Comparison of ENCODE assay signal across 25 cellular contexts in the genomic region with DNA sequence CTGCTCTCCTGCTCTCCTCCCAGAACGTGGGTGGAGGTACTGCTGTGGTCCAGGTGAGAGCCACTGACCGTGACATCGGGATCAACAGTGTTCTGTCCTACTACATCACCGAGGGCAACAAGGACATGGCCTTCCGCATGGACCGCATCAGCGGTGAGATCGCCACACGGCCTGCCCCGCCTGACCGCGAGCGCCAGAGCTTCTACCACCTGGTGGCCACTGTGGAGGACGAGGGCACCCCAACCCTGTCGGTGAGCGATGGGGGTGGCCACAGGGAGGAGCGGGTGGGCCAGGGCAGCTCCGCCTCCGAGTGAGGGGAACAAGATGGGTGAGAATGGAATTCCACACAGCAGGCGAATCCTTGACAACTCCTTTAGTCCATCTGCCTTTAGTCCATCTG. TPM values are rescaled to one million over a fixed set of nuclear protein-coding genes. Genes with fewer than 3 reads are reported as not detected.
A peak's percentile ranks its signal among the peaks of the same experiment; 100 is the strongest.
DNase-seq lines count a peak whose midpoint lies in the region; ATAC-seq and TF ChIP-seq lines count a peak whose summit lies in the region.
"Had no signal": no experiment of that assay in that cellular context is flagged by ENCODE, and none has a peak within 500 bp of the region (broad histone marks: within the 10 kb centered on the region; RNA-seq: fewer than 3 reads in every experiment).

No MANE protein-coding gene starts in this region.

- H3K36me3 Mint-ChIP-seq in activated CD8-positive, alpha-beta memory T cell treated with anti-CD3 and anti-CD28 coated beads, Interleukin-2, amount 10 ng/mL, durations not matched to agents 7 days and 5 days: no peaks in the 10 kb centered on the region
- no peaks in the 10 kb centered on the region for H3K36me3 Mint-ChIP-seq in IgD-negative memory B cell
- peaks cover 12% of the 10 kb centered on the region for H3K36me3 Mint-ChIP-seq in activated naive CD8-positive, alpha-beta T cell treated with anti-CD3 and anti-CD28 coated beads, Interleukin-2, amount 50 U/mL, for 24 hours (ENCODE audit: low read depth)
- H3K36me3 Mint-ChIP-seq: memory B cell had no signal

- TF ChIP-seq CTCF in neutrophil (IDR thresholded peaks at IDR 0.05) (no peak), vagina (IDR thresholded peaks at IDR 0.05) (no peak)

- no peaks in the 10 kb centered on the region for H3K9me3 Mint-ChIP-seq in activated CD8-positive, alpha-beta memory T cell treated with anti-CD3 and anti-CD28 coated beads, Interleukin-2, amount 10 ng/mL, durations not matched to agents 7 days and 5 days (ENCODE audit: low read depth)
- H3K9me3 Mint-ChIP-seq in IgD-negative memory B cell: no peaks in the 10 kb centered on the region
- no peaks in the 10 kb centered on the region for H3K9me3 Mint-ChIP-seq in activated naive CD8-positive, alpha-beta T cell treated with anti-CD3 and anti-CD28 coated beads, Interleukin-2, amount 50 U/mL, for 24 hours
- H3K9me3 Mint-ChIP-seq: memory B cell had no signal

- H3K27me3 Mint-ChIP-seq in activated CD8-positive, alpha-beta memory T cell treated with anti-CD3 and anti-CD28 coated beads, Interleukin-2, amount 10 ng/mL, durations not matched to agents 7 days and 5 days: no peaks in the 10 kb centered on the region
- H3K27me3 Mint-ChIP-seq in IgD-negative memory B cell: peaks cover 2% of the 10 kb centered on the region
- H3K27me3 Mint-ChIP-seq in activated naive CD8-positive, alpha-beta T cell treated with anti-CD3 and anti-CD28 coated beads, Interleukin-2, amount 50 U/mL, for 24 hours: no peaks in the 10 kb centered on the region
- H3K27me3 Mint-ChIP-seq: memory B cell had no signal

- H3K4me1 ChIP-seq in neutrophil (ENCODE audit: control insufficient read depth in 1 of 2, insufficient read depth in 1 of 2, low read depth in 1 of 2, low read length in 1 of 2): peaks cover 100% of the 10 kb centered on the region in 2 experiments
- peaks cover 48% of the 10 kb centered on the region for H3K4me1 ChIP-seq in vagina

- H3K36me3 ChIP-seq in neutrophil (peaks cover 20% of the 10 kb centered on the region), vagina (no peaks in the 10 kb centered on the region)
- H3K36me3 ChIP-seq: Peyer's patch, prostate gland had no signal

- no peak for DNase-seq in activated CD8-positive, alpha-beta memory T cell treated with anti-CD3 and anti-CD28 coated beads, Interleukin-2, amount 10 ng/mL, durations not matched to agents 7 days and 5 days
- DNase-seq in activated CD8-positive, alpha-beta memory T cell treated with anti-CD3 and anti-CD28 coated beads, Interleukin-2, amount 50 U/mL, for 48 hours: no peak
- DNase-seq in activated naive CD8-positive, alpha-beta T cell treated with anti-CD3 and anti-CD28 coated beads, Interleukin-2, amount 50 U/mL, for 24 hours: no peak
- DNase-seq in NCI-H187 treated with DMSO at 0.1 percent for 48 hours (lab: John Stamatoyannopoulos, UW) (no peak), vagina (ENCODE audit: extremely low spot score in 2 of 2) (no peak)
- DNase-seq: dorsolateral prefrontal cortex; erythroblast; KBM-7; kidney glomerular epithelial cell; MV-4-11; NCI-H187; NCI-H345; Peyer's patch; stimulated activated CD4-positive, alpha-beta T cell treated with anti-CD3 and anti-CD28 coated beads, Interleukin-4, amount 100 ng/mL, for 1 hour had no signal

- H3K4me1 Mint-ChIP-seq in activated CD8-positive, alpha-beta memory T cell treated with anti-CD3 and anti-CD28 coated beads, Interleukin-2, amount 10 ng/mL, durations not matched to agents 7 days and 5 days: peaks cover 78% of the 10 kb centered on the region
- peaks cover 24 to 57% (median 49%) of the 10 kb centered on the region in 3 donors for H3K4me1 Mint-ChIP-seq in IgD-negative memory B cell
- peaks cover 99% of the 10 kb centered on the region for H3K4me1 Mint-ChIP-seq in activated naive CD8-positive, alpha-beta T cell treated with anti-CD3 and anti-CD28 coated beads, Interleukin-2, amount 50 U/mL, for 24 hours

- H3K27ac ChIP-seq in neutrophil (peak overlapping the region; percentile 99), vagina (no peak overlapping the region)
- H3K27ac ChIP-seq: dorsolateral prefrontal cortex, prostate gland had no signal

- peak overlapping the region; percentile 78 for H3K27ac Mint-ChIP-seq in activated CD8-positive, alpha-beta memory T cell treated with anti-CD3 and anti-CD28 coated beads, Interleukin-2, amount 10 ng/mL, durations not matched to agents 7 days and 5 days
- peak overlapping the region in 2 of 3 donors; percentile 1 to 33 for H3K27ac Mint-ChIP-seq in IgD-negative memory B cell
- peak overlapping the region; percentile 90 for H3K27ac Mint-ChIP-seq in activated naive CD8-positive, alpha-beta T cell treated with anti-CD3 and anti-CD28 coated beads, Interleukin-2, amount 50 U/mL, for 24 hours

- H3K4me3 ChIP-seq in neutrophil (ENCODE audit: low read depth in 1 of 2, low read length in 1 of 2) (no peak overlapping the region), vagina (no peak overlapping the region)
- H3K4me3 ChIP-seq: dorsolateral prefrontal cortex, Peyer's patch, prostate gland, skin epidermis had no signal

- no peak for TF ChIP-seq POLR2A in vagina (IDR thresholded peaks at IDR 0.05)

- no peak overlapping the region for H3K4me3 Mint-ChIP-seq in activated CD8-positive, alpha-beta memory T cell treated with anti-CD3 and anti-CD28 coated beads, Interleukin-2, amount 10 ng/mL, durations not matched to agents 7 days and 5 days
- peak overlapping the region in 1 of 4 donors; percentile 49 for H3K4me3 Mint-ChIP-seq in IgD-negative memory B cell
- H3K4me3 Mint-ChIP-seq in activated naive CD8-positive, alpha-beta T cell treated with anti-CD3 and anti-CD28 coated beads, Interleukin-2, amount 50 U/mL, for 24 hours: no peak overlapping the region
- H3K4me3 Mint-ChIP-seq: memory B cell had no signal

- CTCF ChIA-PET in activated CD8-positive, alpha-beta memory T cell treated with anti-CD3 and anti-CD28 coated beads, Interleukin-2, amount 10 ng/mL, durations not matched to agents 7 days and 5 days (lab: Charles Lee): interaction anchor here (0.9 to 5.0 kb wide), 12 partner anchors 10 to 72 kb away, joined by 3 to 40 read pairs (median 9); partner anchors contain the start of gene VSIR

- no peaks in the 10 kb centered on the region for H3K27me3 ChIP-seq in neutrophil
- H3K27me3 ChIP-seq in vagina: no peaks in the 10 kb centered on the region
- H3K27me3 ChIP-seq: dorsolateral prefrontal cortex, Peyer's patch had no signal

- H3K9me3 ChIP-seq in neutrophil: no peaks in the 10 kb centered on the region
- no peaks in the 10 kb centered on the region for H3K9me3 ChIP-seq in vagina
- H3K9me3 ChIP-seq: Peyer's patch, prostate gland had no signal

- ATAC-seq in activated CD8-positive, alpha-beta memory T cell treated with anti-CD3 and anti-CD28 coated beads, Interleukin-2, amount 10 ng/mL, durations not matched to agents 7 days and 5 days: no peak
- no peak for ATAC-seq in activated naive CD8-positive, alpha-beta T cell treated with anti-CD3 and anti-CD28 coated beads, Interleukin-2, amount 50 U/mL, for 24 hours
- no peak for ATAC-seq in HG02623 (IDR thresholded peaks at IDR 0.05; ENCODE audit: unreplicated experiment)

- intact Hi-C loops in vagina (cut with DNase I): no loop called here

RNA-seq across cellular contexts. Expression of gene C10orf105, which starts 22.1 kb away (rescaled TPM):
- under 1 TPM; 0.18 to 0.26 TPM for total RNA-seq in activated CD8-positive, alpha-beta memory T cell treated with anti-CD3 and anti-CD28 coated beads, Interleukin-2, amount 10 ng/mL, durations not matched to agents 7 days and 5 days
- polyA plus RNA-seq in IgD-negative memory B cell: not detected
- 0.49 TPM for total RNA-seq in vagina
- total RNA-seq: A673, Daoy, frontal cortex, SK-MEL-5 had no signal

RNA-seq across cellular contexts. Expression of gene VSIR, which starts 31.6 kb away (rescaled TPM):
- 10 to 100 TPM; 37.8 to 68.4 TPM for total RNA-seq in activated CD8-positive, alpha-beta memory T cell treated with anti-CD3 and anti-CD28 coated beads, Interleukin-2, amount 10 ng/mL, durations not matched to agents 7 days and 5 days
- 73.6 TPM for polyA plus RNA-seq in IgD-negative memory B cell
- total RNA-seq in vagina: 96.5 TPM
- total RNA-seq: A673 had no signal
- polyA plus RNA-seq: neural cell had no signal

Comparison
In these comparisons a context has a peak if more than half of its experiments do, and no peak if none do; other contexts are left out.
1. H3K27ac Mint-ChIP-seq: peak in every context shown above with its lines; median percentile 90 in activated naive CD8-positive, alpha-beta T cell treated with anti-CD3 and anti-CD28 coated beads, Interleukin-2, amount 50 U/mL, for 24 hours; 78 in activated CD8-positive, alpha-beta memory T cell treated with anti-CD3 and anti-CD28 coated beads, Interleukin-2, amount 10 ng/mL, durations not matched to agents 7 days and 5 days; 17 in IgD-negative memory B cell.